Comparison of ENCODE assay signal across 1 cellular context in genomic region chr2:10407432-10407831, GRCh38.
TF ChIP-seq lines count a peak whose summit lies in the region.

No MANE protein-coding gene starts in this region.

TF ChIP-seq in HepG2, 621 proteins besides CTCF, POLR2A, EP300 and RAD21:
- TF ChIP-seq NFE2L1 (CRISPR knock-in tag; IDR thresholded peaks at IDR 0.05; ENCODE audit: borderline replicate concordance) (no peak), ZNF337 (CRISPR knock-in tag; IDR thresholded peaks at IDR 0.05; ENCODE audit: borderline replicate concordance, low read depth) (no peak), NFAT5 (CRISPR knock-in tag; IDR thresholded peaks at IDR 0.05) (no peak), ZFP37 (CRISPR knock-in tag; IDR thresholded peaks at IDR 0.05; ENCODE audit: borderline replicate concordance) (no peak), BORCS8-MEF2B (CRISPR knock-in tag; IDR thresholded peaks at IDR 0.05) (no peak), ZNF460 (CRISPR knock-in tag; IDR thresholded peaks at IDR 0.05; ENCODE audit: borderline replicate concordance) (no peak), DZIP1 (CRISPR knock-in tag; IDR thresholded peaks at IDR 0.05) (no peak), ZNF619 (CRISPR knock-in tag; IDR thresholded peaks at IDR 0.05) (no peak), KLF15 (CRISPR knock-in tag; IDR thresholded peaks at IDR 0.05; ENCODE audit: borderline replicate concordance) (no peak), ZFP1 (CRISPR knock-in tag; IDR thresholded peaks at IDR 0.05) (no peak), KLF9 (CRISPR knock-in tag; IDR thresholded peaks at IDR 0.05; ENCODE audit: low read depth) (no peak), ZSCAN29 (CRISPR knock-in tag; conservative IDR thresholded peaks at IDR 0.05) (no peak), SAFB2 (CRISPR knock-in tag; IDR thresholded peaks at IDR 0.05; ENCODE audit: borderline replicate concordance, low read depth) (no peak), GATA4 (IDR thresholded peaks at IDR 0.05; ENCODE audit: borderline replicate concordance, low read depth) (no peak), ARID2 (CRISPR knock-in tag; IDR thresholded peaks at IDR 0.05; ENCODE audit: borderline replicate concordance) (no peak)
